15 cellular contexts compared by ENCODE assay signal in genomic region chr2:43749583-43749982, GRCh38.
"Had no signal": no experiment of that assay in that cellular context is flagged by ENCODE, and none has a peak within 500 bp of the region (broad histone marks: within the 10 kb centered on the region; RNA-seq: fewer than 3 reads in every experiment).

No MANE protein-coding gene starts in this region.

- H3K27me3 ChIP-seq: tibial nerve, vagina had no signal

- H3K4me1 ChIP-seq: vagina had no signal

- H3K27ac ChIP-seq: tibial nerve, vagina had no signal

- H3K9me3 ChIP-seq: tibial nerve, vagina had no signal

- DNase-seq: activated CD4-positive, alpha-beta T cell treated with anti-CD3 and anti-CD28 coated beads, Interleukin-2, amount 50 U/mL, for 4 hours; activated CD4-positive, CD25-positive, alpha-beta regulatory T cell treated with anti-CD3 and anti-CD28 coated beads, Interleukin-2, amount 50 U/mL, for 72 hours; activated naive CD4-positive, alpha-beta T cell treated with Interleukin-2 at 50 U/mL for 16 hours; activated naive CD8-positive, alpha-beta T cell treated with anti-CD3 and anti-CD28 coated beads, Interleukin-2, amount 50 U/mL, for 24 hours; aorta; hypothalamus; stimulated activated CD4-positive, alpha-beta T cell treated with anti-CD3 and anti-CD28 coated beads, Interleukin-4, amount 100 ng/mL, for 1 hour; stimulated activated naive B cell treated with anti-CD40 and anti-IgM and Interleukin-4, amounts not matched to agents 10 μg/mL and 1 μg/mL and 100 μg/mL, for 72 hours; T-helper 1 cell; T1000 had no signal

- H3K36me3 ChIP-seq: tibial nerve, vagina had no signal

- ATAC-seq: activated naive CD8-positive, alpha-beta T cell treated with anti-CD3 and anti-CD28 coated beads, Interleukin-2, amount 50 U/mL, for 24 hours; activated T-helper 17 cell treated with anti-CD3 and anti-CD28 coated beads, Interleukin-2, amount 50 U/mL, for 72 hours; esophagus mucosa; stimulated activated naive B cell treated with anti-CD40 and anti-IgM and Interleukin-4, amounts not matched to agents 10 μg/mL and 1 μg/mL and 100 μg/mL, for 72 hours had no signal

- H3K4me3 ChIP-seq: lung, tibial nerve, vagina had no signal
